8 cellular contexts compared by ENCODE assay signal in the genomic region with DNA sequence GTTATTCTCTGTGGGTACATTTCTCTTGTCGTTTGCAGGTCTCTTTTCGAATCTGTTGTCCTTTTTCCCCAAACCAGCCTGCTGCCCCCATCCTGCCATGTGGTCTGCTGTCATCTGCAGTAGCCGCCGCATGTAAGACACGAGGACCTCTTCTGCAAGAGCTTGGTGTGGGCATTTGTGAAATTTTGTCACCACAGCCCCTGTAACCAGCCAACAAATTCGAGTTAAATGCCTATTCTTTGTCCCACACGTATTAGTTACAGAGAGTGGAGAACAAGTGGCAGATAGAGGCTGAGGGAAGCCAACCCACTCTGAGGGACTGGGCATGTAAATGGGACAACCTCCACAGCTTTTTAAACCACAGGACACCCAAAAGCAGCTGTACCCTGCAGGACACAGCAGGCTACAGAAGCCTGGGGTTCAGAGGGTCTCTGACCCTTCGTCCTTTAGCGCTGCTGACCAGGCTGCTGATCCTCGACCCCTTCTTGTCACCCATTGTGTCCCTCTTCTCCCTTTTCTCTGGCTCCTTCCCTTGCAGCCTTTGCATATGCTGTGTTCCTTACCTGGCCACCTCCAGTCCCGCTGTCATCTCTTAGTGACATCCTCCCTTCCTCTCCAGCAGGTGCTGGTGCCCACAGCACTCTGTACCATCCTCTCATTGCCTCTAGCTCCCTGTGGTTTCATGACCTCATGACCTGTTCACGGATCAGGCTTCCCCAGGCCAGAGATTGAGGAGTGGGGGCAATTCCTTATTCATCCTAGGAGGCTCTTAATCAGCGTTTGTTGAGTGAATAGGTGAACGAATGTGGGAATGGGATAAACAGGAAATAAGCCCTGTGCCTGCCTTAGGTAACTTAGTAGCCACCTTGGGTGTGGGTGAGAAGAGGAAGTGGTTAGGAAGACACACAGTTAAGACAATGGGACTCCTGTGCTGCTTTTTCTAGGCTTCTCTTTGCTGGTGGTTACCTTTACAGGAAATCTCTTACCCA. TPM values are rescaled to one million over a fixed set of nuclear protein-coding genes. Genes with fewer than 3 reads are reported as not detected.
DNase-seq lines count a peak whose midpoint lies in the region; ATAC-seq lines count a peak whose summit lies in the region.

No MANE protein-coding gene starts in this region.

- H3K4me3 Mint-ChIP-seq in activated naive CD8-positive, alpha-beta T cell treated with anti-CD3 and anti-CD28 coated beads for 36 hours: peak overlapping the region; percentile 35
- peak overlapping the region in 1 of 2 donors; percentile 11 for H3K4me3 Mint-ChIP-seq in stimulated activated naive B cell treated with anti-CD40 and anti-IgM and Interleukin-4, amounts not matched to agents 10 μg/mL and 1 μg/mL and 100 μg/mL, for 72 hours

- peak overlapping the region; percentile 91 for H3K27ac Mint-ChIP-seq in activated naive CD8-positive, alpha-beta T cell treated with anti-CD3 and anti-CD28 coated beads for 36 hours
- no peak overlapping the region for H3K27ac Mint-ChIP-seq in stimulated activated naive B cell treated with anti-CD40 and anti-IgM and Interleukin-4, amounts not matched to agents 10 μg/mL and 1 μg/mL and 100 μg/mL, for 72 hours

- peak; percentile 34 for DNase-seq in stimulated activated CD4-positive, alpha-beta T cell treated with anti-CD3 and anti-CD28 coated beads, Interleukin-15, amount 100 ng/mL, for 24 hours
- DNase-seq in stimulated activated CD4-positive, alpha-beta T cell treated with anti-CD3 and anti-CD28 coated beads, Interleukin-4, amount 100 ng/mL, for 24 hours: no peak
- peak; percentile 51 for DNase-seq in NK-92 treated with Interleukin-12 subunit alpha and Interleukin-12 subunit beta, amount 100 ng/mL, for 24 hours (lab: John Stamatoyannopoulos, UW)
- no peak for DNase-seq in activated naive CD8-positive, alpha-beta T cell treated with anti-CD3 and anti-CD28 coated beads for 36 hours
- peak; percentile 14 for DNase-seq in stimulated activated naive B cell treated with anti-CD40 and anti-IgM and Interleukin-4, amounts not matched to agents 10 μg/mL and 1 μg/mL and 100 μg/mL, for 72 hours
- DNase-seq in NCI-H1092 (lab: John Stamatoyannopoulos, UW) (no peak), SHP77 (lab: John Stamatoyannopoulos, UW) (no peak), GM19238 (ENCODE audit: insufficient read length, low spot score) (no peak)

- H3K9me3 Mint-ChIP-seq in activated naive CD8-positive, alpha-beta T cell treated with anti-CD3 and anti-CD28 coated beads for 36 hours: no peaks in the 10 kb centered on the region
- no peaks in the 10 kb centered on the region for H3K9me3 Mint-ChIP-seq in stimulated activated naive B cell treated with anti-CD40 and anti-IgM and Interleukin-4, amounts not matched to agents 10 μg/mL and 1 μg/mL and 100 μg/mL, for 72 hours

- peak; percentile 69 to 74 for ATAC-seq in stimulated activated naive B cell treated with anti-CD40 and anti-IgM and Interleukin-4, amounts not matched to agents 10 μg/mL and 1 μg/mL and 100 μg/mL, for 72 hours (replicated peaks)

- peaks cover 2% of the 10 kb centered on the region for H3K36me3 Mint-ChIP-seq in activated naive CD8-positive, alpha-beta T cell treated with anti-CD3 and anti-CD28 coated beads for 36 hours
- H3K36me3 Mint-ChIP-seq in stimulated activated naive B cell treated with anti-CD40 and anti-IgM and Interleukin-4, amounts not matched to agents 10 μg/mL and 1 μg/mL and 100 μg/mL, for 72 hours: no peaks in the 10 kb centered on the region

- H3K27me3 Mint-ChIP-seq in activated naive CD8-positive, alpha-beta T cell treated with anti-CD3 and anti-CD28 coated beads for 36 hours: no peaks in the 10 kb centered on the region
- peaks cover 0 to 2% of the 10 kb centered on the region in 2 donors for H3K27me3 Mint-ChIP-seq in stimulated activated naive B cell treated with anti-CD40 and anti-IgM and Interleukin-4, amounts not matched to agents 10 μg/mL and 1 μg/mL and 100 μg/mL, for 72 hours

- H3K4me1 Mint-ChIP-seq in activated naive CD8-positive, alpha-beta T cell treated with anti-CD3 and anti-CD28 coated beads for 36 hours: peaks cover 86% of the 10 kb centered on the region
- peaks cover 28 to 48% of the 10 kb centered on the region in 2 donors for H3K4me1 Mint-ChIP-seq in stimulated activated naive B cell treated with anti-CD40 and anti-IgM and Interleukin-4, amounts not matched to agents 10 μg/mL and 1 μg/mL and 100 μg/mL, for 72 hours

RNA-seq across cellular contexts. Expression of gene ITGA6, which starts 35.3 kb away (rescaled TPM):
- 10 to 100 TPM in 1 of 2 experiments, 1 to 10 TPM in 1; 9.6 to 10.2 TPM for total RNA-seq in activated naive CD8-positive, alpha-beta T cell treated with anti-CD3 and anti-CD28 coated beads for 36 hours

Comparison
In these comparisons a context has a peak if more than half of its experiments do, and no peak if none do; other contexts are left out.
1. DNase-seq: peak in stimulated activated CD4-positive, alpha-beta T cell treated with anti-CD3 and anti-CD28 coated beads, Interleukin-15, amount 100 ng/mL, for 24 hours (single experiment), NK-92 treated with Interleukin-12 subunit alpha and Interleukin-12 subunit beta, amount 100 ng/mL, for 24 hours (single experiment) and stimulated activated naive B cell treated with anti-CD40 and anti-IgM and Interleukin-4, amounts not matched to agents 10 μg/mL and 1 μg/mL and 100 μg/mL, for 72 hours (single experiment); none in stimulated activated CD4-positive, alpha-beta T cell treated with anti-CD3 and anti-CD28 coated beads, Interleukin-4, amount 100 ng/mL, for 24 hours (single experiment), activated naive CD8-positive, alpha-beta T cell treated with anti-CD3 and anti-CD28 coated beads for 36 hours (single experiment), NCI-H1092 (single experiment), SHP77 (0 of 2) and GM19238 (single experiment).